In the genomic region with DNA sequence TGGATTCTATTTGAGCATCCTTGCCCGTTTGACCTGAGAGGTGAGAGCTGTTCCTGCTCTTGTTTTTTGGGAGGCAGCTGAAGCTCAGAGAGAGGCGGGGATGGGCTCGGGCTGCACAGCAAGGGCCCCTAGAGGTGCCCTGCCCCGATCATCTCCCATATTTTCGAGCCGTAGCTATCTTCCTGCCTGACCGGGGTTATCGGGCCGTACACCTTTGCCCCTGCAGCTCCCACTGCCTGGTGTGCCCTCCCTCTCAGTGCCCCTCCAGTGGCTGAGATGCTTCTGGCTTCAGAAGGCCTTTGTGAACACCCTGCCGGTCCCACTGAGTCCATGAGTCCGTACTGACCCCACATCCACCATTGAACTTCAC, we compare ENCODE assay signal across 15 cellular contexts.
"Had no signal": no experiment of that assay in that cellular context is flagged by ENCODE, and none has a peak within 500 bp of the region (broad histone marks: within the 10 kb centered on the region; RNA-seq: fewer than 3 reads in every experiment).

No MANE protein-coding gene starts in this region.

- H3K9me3 ChIP-seq: colonic mucosa, heart left ventricle, pancreas, transverse colon had no signal

- H3K36me3 Mint-ChIP-seq: activated naive CD4-positive, alpha-beta T cell treated with anti-CD3 and anti-CD28 coated beads, Interleukin-2, amount 50 U/mL, for 72 hours had no signal

- H3K27ac Mint-ChIP-seq: activated naive CD4-positive, alpha-beta T cell treated with anti-CD3 and anti-CD28 coated beads, Interleukin-2, amount 50 U/mL, for 72 hours; activated T-helper 2 cell treated with anti-CD3 and anti-CD28 coated beads, Interferon-gamma antibody, Interleukin-2, Interleukin-4, amounts not matched to agents 10 μg/mL and 5 μg/mL and 100 μg/mL, durations not matched to agents 14 hours and 24 hours and 36 hours had no signal

- H3K36me3 ChIP-seq: colonic mucosa, heart left ventricle, pancreas, transverse colon had no signal

- H3K9me3 Mint-ChIP-seq: activated naive CD4-positive, alpha-beta T cell treated with anti-CD3 and anti-CD28 coated beads, Interleukin-2, amount 50 U/mL, for 72 hours; activated T-helper 2 cell treated with anti-CD3 and anti-CD28 coated beads, Interferon-gamma antibody, Interleukin-2, Interleukin-4, amounts not matched to agents 10 μg/mL and 5 μg/mL and 100 μg/mL, durations not matched to agents 14 hours and 24 hours and 36 hours had no signal

- H3K27ac ChIP-seq: colonic mucosa, heart left ventricle, pancreas had no signal

- H3K27me3 ChIP-seq: colonic mucosa, heart left ventricle, pancreas, transverse colon had no signal

- H3K4me3 ChIP-seq: colonic mucosa, heart left ventricle, pancreas, transverse colon had no signal

- DNase-seq: activated CD4-positive, alpha-beta T cell treated with anti-CD3 and anti-CD28 coated beads for 1 hour; activated CD4-positive, alpha-beta T cell treated with anti-CD3 and anti-CD28 coated beads, Interleukin-2, amount 50 U/mL, for 4 hours; amniotic stem cell; colonic mucosa; effector CD4-positive, alpha-beta T cell; foreskin melanocyte; heart left ventricle; midbrain; stimulated activated CD4-positive, alpha-beta T cell treated with anti-CD3 and anti-CD28 coated beads, Interleukin-2, amount 100 ng/mL, for 48 hours; stimulated activated naive CD4-positive, alpha-beta T cell; substantia nigra; transverse colon had no signal
